ENCODE assay signal across 18 cellular contexts in genomic region chr18:8176554-8176953, GRCh38.
DNase-seq lines count a peak whose midpoint lies in the region; ATAC-seq and TF ChIP-seq lines count a peak whose summit lies in the region.
"Had no signal": no experiment of that assay in that cellular context is flagged by ENCODE, and none has a peak within 500 bp of the region (broad histone marks: within the 10 kb centered on the region; RNA-seq: fewer than 3 reads in every experiment).

No MANE protein-coding gene starts in this region.

- H3K4me1 ChIP-seq in right atrium auricular region (peaks cover 0 to 24% of the 10 kb centered on the region in 2 donors), heart right ventricle (peaks cover 4 to 44% (median 31%) of the 10 kb centered on the region in 9 donors)

- ATAC-seq in Right ventricle myocardium superior (ENCODE audit: poor library complexity) (peak; percentile 58), heart right ventricle (peak in 6 of 8 donors; percentile 58 to 71 (median 65))
- ATAC-seq: activated CD8-positive, alpha-beta T cell treated with anti-CD3 and anti-CD28 coated beads, Interleukin-2, amount 10 ng/mL, durations not matched to agents 7 days and 5 days; Panc1 had no signal

- peaks cover 12% of the 10 kb centered on the region for H3K9me3 Mint-ChIP-seq in nephron progenitor cell

- no peaks in the 10 kb centered on the region for H3K27me3 Mint-ChIP-seq in nephron progenitor cell (ENCODE audit: low read depth, poor library complexity)
- H3K27me3 Mint-ChIP-seq: naive B cell had no signal

- H3K4me1 Mint-ChIP-seq in nephron progenitor cell, result peaks cover 43% of the 10 kb centered on the region
- H3K4me1 Mint-ChIP-seq: naive B cell had no signal

- H3K36me3 Mint-ChIP-seq in nephron progenitor cell (ENCODE audit: low read depth), result peaks cover 11% of the 10 kb centered on the region
- H3K36me3 Mint-ChIP-seq: naive B cell had no signal

- H3K4me3 Mint-ChIP-seq in nephron progenitor cell, result no peak overlapping the region
- H3K4me3 Mint-ChIP-seq: activated CD8-positive, alpha-beta T cell treated with anti-CD3 and anti-CD28 coated beads, Interleukin-2, amount 10 ng/mL, durations not matched to agents 7 days and 5 days; naive B cell had no signal

- no peaks in the 10 kb centered on the region for H3K36me3 ChIP-seq in right atrium auricular region
- H3K36me3 ChIP-seq in heart right ventricle, result peaks cover 0 to 4% (median 0%) of the 10 kb centered on the region in 9 donors
- H3K36me3 ChIP-seq: MG63, tibial artery had no signal

- no peak for TF ChIP-seq CTCF in right atrium auricular region (IDR thresholded peaks at IDR 0.05)
- TF ChIP-seq CTCF in heart right ventricle (IDR thresholded peaks at IDR 0.05), result no peak
- TF ChIP-seq CTCF in nephron progenitor cell (IDR thresholded peaks at IDR 0.05), result no peak

- WGBS in heart right ventricle, 2 donors, result 14 to 15% methylated on average over 4 of the region's 4 CpGs

- intact Hi-C loops in Right ventricle myocardium superior (cut with DNase I) (no loop called here), heart right ventricle (cut with DNase I) (loop anchor here in 1 of 10 donors (10.0 kb wide), 1 partner anchor 78 kb away; no protein-coding TSS in a partner anchor)

- no peaks in the 10 kb centered on the region for H3K9me3 ChIP-seq in right atrium auricular region
- H3K9me3 ChIP-seq in heart right ventricle, result no peaks in the 10 kb centered on the region
- H3K9me3 ChIP-seq: MG63, tibial artery had no signal

- DNase-seq in Right ventricle myocardium superior, result no peak
- DNase-seq in right atrium auricular region (ENCODE audit: low spot score), result no peak
- DNase-seq in heart right ventricle, result no peak
- DNase-seq in nephron progenitor cell, result peak; percentile 29
- no peak for DNase-seq in NCI-H345 (lab: John Stamatoyannopoulos, UW)
- DNase-seq in NCI-H146 treated with DMSO at 0.1 percent for 48 hours (lab: John Stamatoyannopoulos, UW; ENCODE audit: unreplicated experiment), result no peak
- no peak for DNase-seq in putamen (ENCODE audit: low spot score)
- no peak for DNase-seq in COR-L47 (lab: John Stamatoyannopoulos, UW)
- DNase-seq: activated CD8-positive, alpha-beta T cell treated with anti-CD3 and anti-CD28 coated beads, Interleukin-2, amount 10 ng/mL, durations not matched to agents 7 days and 5 days; MG63; naive B cell; NCI-H187 treated with DMSO at 0.1 percent for 48 hours; right cardiac atrium; stimulated activated CD4-positive, alpha-beta T cell treated with anti-CD3 and anti-CD28 coated beads, Interleukin-4, amount 100 ng/mL, for 1 hour; stimulated activated CD8-positive, alpha-beta memory T cell treated with anti-CD3 and anti-CD28 coated beads, Interleukin-4, amount 100 ng/mL, for 48 hours; tibial artery had no signal

- no peaks in the 10 kb centered on the region for H3K27me3 ChIP-seq in right atrium auricular region
- no peaks in the 10 kb centered on the region for H3K27me3 ChIP-seq in heart right ventricle
- H3K27me3 ChIP-seq: MG63, tibial artery had no signal

- H3K27ac Mint-ChIP-seq in nephron progenitor cell, result peak overlapping the region; percentile 24
- H3K27ac Mint-ChIP-seq: activated CD8-positive, alpha-beta T cell treated with anti-CD3 and anti-CD28 coated beads, Interleukin-2, amount 10 ng/mL, durations not matched to agents 7 days and 5 days; naive B cell had no signal

- H3K27ac ChIP-seq in right atrium auricular region (no peak overlapping the region), heart right ventricle (peak overlapping the region in 8 of 10 donors; percentile 13 to 60 (median 55))
- H3K27ac ChIP-seq: tibial artery, VCaP had no signal

- no peak overlapping the region for H3K4me3 ChIP-seq in right atrium auricular region
- no peak overlapping the region for H3K4me3 ChIP-seq in heart right ventricle
- H3K4me3 ChIP-seq: MG63, tibial artery had no signal

Comparison
In these comparisons a context has a peak if more than half of its experiments do, and no peak if none do; other contexts are left out.
1. H3K27ac ChIP-seq: peak in heart right ventricle (8 of 10); none in right atrium auricular region (0 of 2).